Comparison of ENCODE assay signal across 17 cellular contexts in the genomic region with DNA sequence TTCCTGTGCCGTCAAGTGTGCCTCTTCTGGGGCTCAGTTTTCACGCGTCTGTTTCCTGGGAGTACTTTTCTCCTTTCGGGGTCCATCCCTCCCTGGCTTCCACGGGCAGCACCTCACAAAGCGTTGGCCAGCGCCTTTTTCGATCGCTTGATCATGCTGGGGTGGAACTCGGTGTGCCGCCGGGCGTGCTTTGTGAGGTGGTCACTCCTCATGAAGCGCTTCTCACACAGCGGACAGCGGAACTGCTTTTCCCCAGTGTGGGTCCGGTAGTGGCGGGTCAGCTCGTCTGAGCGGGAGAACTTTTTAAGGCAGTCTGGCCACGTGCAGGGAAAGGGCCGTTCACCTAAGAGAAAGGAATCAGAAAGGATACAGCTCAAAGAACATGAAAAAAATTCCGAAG. TPM values are rescaled to one million over a fixed set of nuclear protein-coding genes. Genes with fewer than 3 reads are reported as not detected.
DNase-seq lines count a peak whose midpoint lies in the region; ATAC-seq, FAIRE-seq and TF ChIP-seq lines count a peak whose summit lies in the region.
"Had no signal": no experiment of that assay in that cellular context is flagged by ENCODE, and none has a peak within 500 bp of the region (broad histone marks: within the 10 kb centered on the region; RNA-seq: fewer than 3 reads in every experiment).

No MANE protein-coding gene starts in this region.

- TF ChIP-seq RAD21 in HepG2 (CRISPR knock-in tag; IDR thresholded peaks at IDR 0.05): no peak

- peaks cover 8% of the 10 kb centered on the region for H3K79me2 ChIP-seq in HepG2 (ENCODE audit: insufficient read depth, low read length)

- peaks cover 23% of the 10 kb centered on the region for H3K36me3 Mint-ChIP-seq in activated CD4-positive, alpha-beta T cell treated with anti-CD3 and anti-CD28 coated beads, Interleukin-2, amount 10 ng/mL, durations not matched to agents 7 days and 5 days (ENCODE audit: low read depth)

- H3K27ac Mint-ChIP-seq in activated CD4-positive, alpha-beta T cell treated with anti-CD3 and anti-CD28 coated beads, Interleukin-2, amount 10 ng/mL, durations not matched to agents 7 days and 5 days: peak overlapping the region; percentile 19
- H3K27ac Mint-ChIP-seq: B cell; CD4-positive, alpha-beta memory T cell; HFFc6 had no signal

- H3K9me3 Mint-ChIP-seq in activated CD4-positive, alpha-beta T cell treated with anti-CD3 and anti-CD28 coated beads, Interleukin-2, amount 10 ng/mL, durations not matched to agents 7 days and 5 days: no peaks in the 10 kb centered on the region
- H3K9me3 Mint-ChIP-seq: HFFc6 had no signal

- TF ChIP-seq POLR2A in HepG2 (IDR thresholded peaks at IDR 0.05; ENCODE audit: insufficient read depth in 1 of 2, low read depth in 2 of 2, low read length in 2 of 2) (no peak), right lobe of liver (IDR thresholded peaks at IDR 0.05) (no peak), gastrocnemius medialis (IDR thresholded peaks at IDR 0.05) (no peak)

- WGBS in HepG2 (ENCODE audit: low lambda C conversion rate): 95% methylated on average over 23 of the region's 23 CpGs
- WGBS in right lobe of liver (ENCODE audit: insufficient coverage, low coverage, low lambda C conversion rate, missing lambda C conversion rate): 84% methylated on average over 7 of the region's 23 CpGs

- peaks cover 41% of the 10 kb centered on the region for H3K4me1 Mint-ChIP-seq in activated CD4-positive, alpha-beta T cell treated with anti-CD3 and anti-CD28 coated beads, Interleukin-2, amount 10 ng/mL, durations not matched to agents 7 days and 5 days

- no peak for TF ChIP-seq CTCF in HepG2 (CRISPR knock-in tag; IDR thresholded peaks at IDR 0.05)
- TF ChIP-seq CTCF in right lobe of liver (IDR thresholded peaks at IDR 0.05): no peak
- no peak for TF ChIP-seq CTCF in gastrocnemius medialis (IDR thresholded peaks at IDR 0.05 in 4 of 5, conservative IDR thresholded peaks at IDR 0.05 in 1 of 5)

- H3K27ac ChIP-seq in HepG2 (ENCODE audit: extremely low read length, insufficient read depth, low read length) (no peak overlapping the region), right lobe of liver (no peak overlapping the region), gastrocnemius medialis (peak overlapping the region in 3 of 4 donors; percentile 6 to 29 (median 11))

- POLR2A ChIA-PET in activated CD4-positive, alpha-beta T cell treated with anti-CD3 and anti-CD28 coated beads, Interleukin-2, amount 10 ng/mL, durations not matched to agents 7 days and 5 days (lab: Charles Lee): no interaction called here
- POLR2A ChIA-PET in HepG2 (lab: Yijun Ruan, JAX): no interaction called here

- peaks cover 4% of the 10 kb centered on the region; the same call in 1 of the 2 replicates for H3K4me1 ChIP-seq in HepG2 (ENCODE audit: insufficient read depth, low read length)
- peaks cover 0 to 26% (median 9%) of the 10 kb centered on the region in 4 donors for H3K4me1 ChIP-seq in right lobe of liver
- H3K4me1 ChIP-seq in gastrocnemius medialis: peaks cover 93 to 94% of the 10 kb centered on the region in 2 donors

- no peak overlapping the region for H2AFZ ChIP-seq in HepG2 (ENCODE audit: low read length)

- no peak overlapping the region for H3K9ac ChIP-seq in HepG2 (ENCODE audit: insufficient read depth, low read depth, low read length)

- ATAC-seq in HepG2 (no peak), right lobe of liver (no peak), gastrocnemius medialis (no peak)

- H3K36me3 ChIP-seq in HepG2 (replicated peaks in 1 of 2; ENCODE audit: control insufficient read depth in 1 of 2, insufficient read depth in 2 of 2, low read length in 2 of 2) (peaks cover 2 to 4% of the 10 kb centered on the region in 2 experiments; a peak in 2 of 5 replicates), right lobe of liver (peaks cover 0 to 35% (median 14%) of the 10 kb centered on the region in 4 donors), gastrocnemius medialis (peaks cover 2 to 42% of the 10 kb centered on the region in 2 donors)

- no peak for DNase-seq in activated CD4-positive, alpha-beta T cell treated with anti-CD3 and anti-CD28 coated beads, Interleukin-2, amount 10 ng/mL, durations not matched to agents 7 days and 5 days
- no peak for DNase-seq in activated CD4-positive, alpha-beta T cell treated with anti-CD3 and anti-CD28 coated beads, Interleukin-2, amount 50 U/mL, for 1 hour
- DNase-seq in HepG2 (ENCODE audit: low spot score): no peak
- no peak for DNase-seq in right lobe of liver
- DNase-seq in gastrocnemius medialis: no peak
- no peak for DNase-seq in 8988T
- DNase-seq in activated CD4-positive, CD25-positive, alpha-beta regulatory T cell (lab: John Stamatoyannopoulos, UW): no peak
- DNase-seq: ACHN; C1 segment of cervical spinal cord; CD4-positive, alpha-beta memory T cell; DMS79; HCEC 1CT; HFFc6 had no signal

- no peaks in the 10 kb centered on the region for H3K27me3 Mint-ChIP-seq in activated CD4-positive, alpha-beta T cell treated with anti-CD3 and anti-CD28 coated beads, Interleukin-2, amount 10 ng/mL, durations not matched to agents 7 days and 5 days
- H3K27me3 Mint-ChIP-seq: B cell; CD4-positive, alpha-beta memory T cell had no signal

- BruUV-seq in HepG2 (replicated peaks; lab: Mats Ljungman, UMichigan): no TSS peak

- peaks cover 44% of the 10 kb centered on the region for H4K20me1 ChIP-seq in HepG2 (ENCODE audit: insufficient read depth, low read length)

- no peak overlapping the region for H3K4me3 Mint-ChIP-seq in activated CD4-positive, alpha-beta T cell treated with anti-CD3 and anti-CD28 coated beads, Interleukin-2, amount 10 ng/mL, durations not matched to agents 7 days and 5 days
- H3K4me3 Mint-ChIP-seq: B cell; CD4-positive, alpha-beta memory T cell; HFFc6 had no signal

- in situ Hi-C loops in HepG2 (cut with HindIII; ENCODE audit: extremely low pct_ligation_motif_present, low pct_unique_long_range_greater_than_20kb) (no loop called here), gastrocnemius medialis (cut with MboI; ENCODE audit: low sequenced_read_pairs in 4 of 4) (no loop called here)

- H3K9me3 ChIP-seq in HepG2 (ENCODE audit: low read length) (no peaks in the 10 kb centered on the region), right lobe of liver (no peaks in the 10 kb centered on the region), gastrocnemius medialis (no peaks in the 10 kb centered on the region)

- intact Hi-C loops in HepG2 (cut with micrococcal nuclease; ENCODE audit: unreplicated experiment): no loop called here
- intact Hi-C loops in right lobe of liver (cut with DNase I): no loop called here
- intact Hi-C loops in gastrocnemius medialis (cut with DNase I; ENCODE audit: low total_unique reads): no loop called here

- no peak for FAIRE-seq in HepG2 (lab: Jason Lieb, UNC)
- FAIRE-seq: GM12892, GM19239, HTR-8/SVneo had no signal

- H3K4me3 ChIP-seq in HepG2 (replicated peaks in 1 of 3; ENCODE audit: insufficient read depth in 1 of 3, low read depth in 2 of 3, low read length in 3 of 3) (no peak overlapping the region), right lobe of liver (no peak overlapping the region), gastrocnemius medialis (no peak overlapping the region)

- CTCF ChIA-PET in activated CD4-positive, alpha-beta T cell treated with anti-CD3 and anti-CD28 coated beads, Interleukin-2, amount 10 ng/mL, durations not matched to agents 7 days and 5 days (lab: Charles Lee): no interaction called here
- CTCF ChIA-PET in HepG2 (lab: Yijun Ruan, JAX; ENCODE audit: low intra/inter-chr PET ratio, low total read pairs): no interaction called here

- H3K27me3 ChIP-seq in HepG2 (ENCODE audit: control insufficient read depth in 1 of 2, insufficient read depth in 2 of 2, low read length in 2 of 2) (no peaks in the 10 kb centered on the region), right lobe of liver (no peaks in the 10 kb centered on the region), gastrocnemius medialis (no peaks in the 10 kb centered on the region)

- no peak for TF ChIP-seq EP300 in HepG2 (IDR thresholded peaks at IDR 0.05; ENCODE audit: low read depth in 2 of 2, low read length in 2 of 2)
- TF ChIP-seq EP300 in HepG2 (CRISPR knock-in tag; IDR thresholded peaks at IDR 0.05; ENCODE audit: borderline replicate concordance): no peak

- H3K4me2 ChIP-seq in HepG2 (ENCODE audit: low read depth, low read length): no peak overlapping the region

TF ChIP-seq in HepG2, 621 proteins besides CTCF, POLR2A, EP300 and RAD21 (continues in another document):
- TF ChIP-seq ZNF296 (CRISPR knock-in tag; conservative IDR thresholded peaks at IDR 0.05): no peak
- no peak for TF ChIP-seq SIX4 (CRISPR knock-in tag; IDR thresholded peaks at IDR 0.05)
- peak; percentile 24 for TF ChIP-seq AGO2 (optimal IDR thresholded peaks at IDR 0.05; ENCODE audit: low read depth, low read length)
- no peak for TF ChIP-seq KDM6A (CRISPR knock-in tag; IDR thresholded peaks at IDR 0.05; ENCODE audit: low read depth)
- no peak for TF ChIP-seq ZNF747 (CRISPR knock-in tag; IDR thresholded peaks at IDR 0.05; ENCODE audit: borderline replicate concordance)

RNA-seq across cellular contexts. Expression of a gene that starts 26.8 kb away (rescaled TPM):
- total RNA-seq in activated CD4-positive, alpha-beta T cell treated with anti-CD3 and anti-CD28 coated beads, Interleukin-2, amount 10 ng/mL, durations not matched to agents 7 days and 5 days: 10 to 100 TPM; 11.3 to 12.8 TPM
- total RNA-seq in HepG2 (2016; rRNA removed; fragmentation: Illumina TruSeq; extraction: Trizol): 5.7 and 7.2 TPM in 2 replicates
- total RNA-seq in HepG2 (2016; cell fraction: cytosol; rRNA removed; fragmentation: Illumina TruSeq; extraction: Trizol; ENCODE audit: low read depth): 0.79 and 0.81 TPM in 2 replicates
- 5.6 and 6.3 TPM in 2 replicates for total RNA-seq in HepG2 (2016; cell fraction: insoluble cytoplasmic fraction; rRNA removed; fragmentation: Illumina TruSeq; extraction: Trizol)
- total RNA-seq in HepG2 (2016; cell fraction: membrane; rRNA removed; fragmentation: Illumina TruSeq; extraction: Trizol): 3.6 and 4.2 TPM in 2 replicates
- 6.0 and 6.2 TPM in 2 replicates for total RNA-seq in HepG2 (2016; cell fraction: nucleus; rRNA removed; fragmentation: Illumina TruSeq; extraction: Trizol)
- 7.1 and 7.2 TPM in 2 replicates for polyA plus RNA-seq in HepG2 (2011; rRNA removed)
- 5.3 and 5.8 TPM in 2 replicates for polyA plus RNA-seq in HepG2 (2011; cell fraction: cytosol; rRNA removed)
- polyA plus RNA-seq in HepG2 (2011; cell fraction: nucleus; rRNA removed): 3.3 and 4.2 TPM in 2 replicates
- polyA plus RNA-seq in HepG2 (2012): 8.3 and 8.5 TPM in 2 replicates
- 0.36 and 0.37 TPM in 2 replicates for polyA plus RNA-seq in HepG2 (2016; cell fraction: cytosol; fragmentation: Illumina TruSeq; extraction: Trizol; ENCODE audit: low read depth)
- 7.0 TPM in 2 replicates for polyA plus RNA-seq in HepG2 (2016; cell fraction: insoluble cytoplasmic fraction; fragmentation: Illumina TruSeq; extraction: Trizol; ENCODE audit: low read depth)
- 1.6 and 2.0 TPM in 2 replicates for polyA plus RNA-seq in HepG2 (2016; cell fraction: membrane; fragmentation: Illumina TruSeq; extraction: Trizol; ENCODE audit: low read depth)
- polyA plus RNA-seq in HepG2 (2016; cell fraction: nucleus; fragmentation: Illumina TruSeq; extraction: Trizol; ENCODE audit: insufficient read depth, low read depth): 6.3 and 7.1 TPM in 2 replicates
- 2.5 and 9.7 TPM in 2 replicates for polyA minus RNA-seq in HepG2 (2011; rRNA and poly(A)+ RNA removed; ENCODE audit: low replicate concordance)
- 7.8 and 8.0 TPM in 2 replicates for polyA minus RNA-seq in HepG2 (2011; cell fraction: cytosol; rRNA and poly(A)+ RNA removed)
- polyA minus RNA-seq in HepG2 (2011; cell fraction: nucleus; rRNA and poly(A)+ RNA removed): 6.2 and 7.5 TPM in 2 replicates
- 10 to 100 TPM in 5 of 6 experiments, 1 to 10 TPM in 1; 8.7 to 74.7 (median 32.3) TPM for total RNA-seq in right lobe of liver
- 100 to 1,000 TPM; 122 to 174 (median 169) TPM for total RNA-seq in gastrocnemius medialis

Comparison
In these comparisons a context has a peak if more than half of its experiments do, and no peak if none do; other contexts are left out.
1. H3K27ac ChIP-seq: peak in gastrocnemius medialis (3 of 4); none in HepG2 (single experiment) and right lobe of liver (0 of 3).